In the genomic region with DNA sequence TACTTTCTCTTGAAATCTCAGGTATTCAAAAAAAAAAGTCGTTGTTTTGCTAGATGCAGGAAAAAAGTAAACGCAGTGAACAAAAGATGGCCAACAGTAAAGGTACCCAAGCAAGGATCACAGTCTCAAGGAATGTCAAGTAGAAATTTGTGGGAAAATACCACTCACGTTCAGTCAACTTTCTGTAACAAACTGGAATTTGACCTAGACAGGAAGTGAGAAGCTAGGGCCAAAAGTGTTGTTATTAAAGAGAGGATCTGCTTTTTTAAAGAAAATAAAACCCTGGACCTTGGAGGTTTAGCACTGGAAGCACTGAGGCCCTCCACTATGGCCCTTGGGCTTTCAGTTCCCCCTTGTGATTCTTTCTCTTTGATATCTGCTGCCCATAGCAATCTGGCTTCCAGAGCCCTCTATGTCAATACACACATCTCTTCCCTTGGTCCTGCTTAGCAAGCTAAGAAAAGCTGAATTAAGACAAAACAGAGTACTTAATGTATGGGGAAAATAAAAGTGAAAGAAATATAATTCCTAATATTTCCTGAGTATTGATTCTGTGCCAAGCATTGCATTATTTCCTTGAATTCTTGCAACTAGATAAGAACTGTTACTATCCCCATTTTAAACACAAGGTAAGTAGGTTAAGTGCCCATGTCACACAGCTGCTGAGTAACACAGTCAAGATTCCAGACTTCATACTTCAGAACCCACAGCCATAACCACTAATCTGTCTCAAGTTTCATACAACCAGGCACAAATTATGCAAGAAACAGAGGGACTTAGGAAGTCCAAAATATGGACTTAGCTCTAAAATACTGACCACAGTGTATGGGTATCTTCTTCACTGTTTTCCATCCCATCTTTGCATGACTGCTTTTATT, we compare ENCODE assay signal across 12 cellular contexts. TPM values are rescaled to one million over a fixed set of nuclear protein-coding genes. Genes with fewer than 3 reads are reported as not detected.
DNase-seq lines count a peak whose midpoint lies in the region; ATAC-seq and TF ChIP-seq lines count a peak whose summit lies in the region.
"Had no signal": no experiment of that assay in that cellular context is flagged by ENCODE, and none has a peak within 500 bp of the region (broad histone marks: within the 10 kb centered on the region; RNA-seq: fewer than 3 reads in every experiment).

No MANE protein-coding gene starts in this region.

- no peak for TF ChIP-seq CTCF in activated B cell treated with CpG ODN at 0.5 μM for 24 hours (IDR thresholded peaks at IDR 0.05)
- TF ChIP-seq CTCF in left lung (IDR thresholded peaks at IDR 0.05) = no peak

- H3K9me3 ChIP-seq in right cardiac atrium (ENCODE audit: control insufficient read depth, low read length) = no peaks in the 10 kb centered on the region
- H3K9me3 ChIP-seq in left lung = no peaks in the 10 kb centered on the region
- no peaks in the 10 kb centered on the region for H3K9me3 ChIP-seq in T-helper 17 cell (ENCODE audit: control insufficient read depth, low read length, poor library complexity, severe bottlenecking)
- H3K9me3 ChIP-seq: ovary had no signal

- H3K4me3 ChIP-seq in right cardiac atrium (ENCODE audit: low read length) (no peak overlapping the region), left lung (no peak overlapping the region)
- H3K4me3 ChIP-seq: ovary had no signal

- H3K9me3 Mint-ChIP-seq in activated B cell treated with CpG ODN at 0.5 μM for 24 hours = no peaks in the 10 kb centered on the region
- H3K9me3 Mint-ChIP-seq: stimulated activated naive CD8-positive, alpha-beta T cell treated with anti-CD3 and anti-CD28 coated beads, Interleukin-15, amount 100 ng/mL, for 72 hours had no signal

- H3K4me3 Mint-ChIP-seq in activated B cell treated with CpG ODN at 0.5 μM for 24 hours = peak overlapping the region; percentile 39
- H3K4me3 Mint-ChIP-seq in T-helper 17 cell = no peak overlapping the region
- H3K4me3 Mint-ChIP-seq: stimulated activated naive CD8-positive, alpha-beta T cell treated with anti-CD3 and anti-CD28 coated beads, Interleukin-15, amount 100 ng/mL, for 72 hours had no signal

- H3K4me1 Mint-ChIP-seq in activated B cell treated with CpG ODN at 0.5 μM for 24 hours (peaks cover 21% of the 10 kb centered on the region), T-helper 17 cell (peaks cover 14% of the 10 kb centered on the region)

- ATAC-seq in right cardiac atrium (no peak), Right ventricle myocardium inferior (no peak), activated B cell treated with CpG ODN at 0.5 μM for 24 hours (ENCODE audit: low read depth) (no peak), left lung (peak; percentile 2), HG03432 (IDR thresholded peaks at IDR 0.05; ENCODE audit: unreplicated experiment) (no peak), T-helper 17 cell (no peak), HG03135 (IDR thresholded peaks at IDR 0.05; ENCODE audit: unreplicated experiment) (no peak)
- ATAC-seq: stimulated activated naive CD8-positive, alpha-beta T cell treated with anti-CD3 and anti-CD28 coated beads, Interleukin-15, amount 100 ng/mL, for 72 hours had no signal

- H3K27me3 ChIP-seq in right cardiac atrium (ENCODE audit: control insufficient read depth, insufficient read depth) (no peaks in the 10 kb centered on the region), left lung (no peaks in the 10 kb centered on the region)
- H3K27me3 ChIP-seq: ovary had no signal

- WGBS in right cardiac atrium = 66% methylated on average over 3 of the region's 3 CpGs

- POLR2A ChIA-PET in activated B cell treated with CpG ODN at 0.5 μM for 24 hours (lab: Charles Lee) = interaction anchor here (0.6 kb wide), 1 partner anchor 717 kb away, joined by 3 read pairs; no protein-coding TSS in a partner anchor

- H3K27ac Mint-ChIP-seq in activated B cell treated with CpG ODN at 0.5 μM for 24 hours (peak overlapping the region; percentile 41), T-helper 17 cell (no peak overlapping the region)
- H3K27ac Mint-ChIP-seq: stimulated activated naive CD8-positive, alpha-beta T cell treated with anti-CD3 and anti-CD28 coated beads, Interleukin-15, amount 100 ng/mL, for 72 hours had no signal

- H3K4me1 ChIP-seq in right cardiac atrium (ENCODE audit: control insufficient read depth, insufficient read depth, low read length) (peaks cover 8% of the 10 kb centered on the region), left lung (peaks cover 7 to 52% of the 10 kb centered on the region in 2 donors)

- DNase-seq in right cardiac atrium = no peak
- DNase-seq in Right ventricle myocardium inferior (ENCODE audit: missing footprints) = no peak
- no peak for DNase-seq in activated B cell treated with CpG ODN at 0.5 μM for 24 hours
- DNase-seq in left lung = no peak
- DNase-seq in NCI-H146 (lab: John Stamatoyannopoulos, UW) = no peak
- DNase-seq in T-helper 17 cell = no peak
- DNase-seq: activated CD4-positive, alpha-beta T cell treated with anti-CD3 and anti-CD28 coated beads, Interleukin-2, amount 50 U/mL, for 4 hours; NCI-H1092 treated with DMSO at 0.1 percent for 48 hours; ovary; stimulated activated naive CD8-positive, alpha-beta T cell treated with anti-CD3 and anti-CD28 coated beads, Interleukin-15, amount 100 ng/mL, for 72 hours had no signal

- CTCF ChIA-PET in activated B cell treated with CpG ODN at 0.5 μM for 24 hours (lab: Charles Lee) = interaction anchor here (0.7 kb wide), 1 partner anchor 91 kb away, joined by 5 read pairs; no protein-coding TSS in a partner anchor

- H3K36me3 ChIP-seq in left lung = no peaks in the 10 kb centered on the region
- H3K36me3 ChIP-seq: ovary had no signal

- intact Hi-C loops in right cardiac atrium (cut with DNase I) = loop anchor here in 3 of 4 donors (5.0 to 10.0 kb wide), 3 partner anchors 101 to 283 kb away; partner anchors contain the start of gene ZEB1 (in 1 of the 3)
- intact Hi-C loops in Right ventricle myocardium inferior (cut with DNase I) = loop anchor here (5.0 to 10.0 kb wide), 6 partner anchors 62 to 568 kb away; no protein-coding TSS in a partner anchor
- intact Hi-C loops in activated B cell treated with CpG ODN at 0.5 μM for 24 hours (cut with micrococcal nuclease) = loop anchor here (5.0 to 10.0 kb wide), 2 partner anchors 689 to 1023 kb away; partner anchors contain the start of genes KIF5B and MTPAP
- intact Hi-C loops in left lung (cut with DNase I) = loop anchor here in 1 of 2 donors (10.0 kb wide), 1 partner anchor 281 kb away; the partner anchor contains the start of gene ZEB1

- H3K36me3 Mint-ChIP-seq in activated B cell treated with CpG ODN at 0.5 μM for 24 hours (ENCODE audit: low read depth) = no peaks in the 10 kb centered on the region
- H3K36me3 Mint-ChIP-seq in T-helper 17 cell (ENCODE audit: low read depth) = peaks cover 3% of the 10 kb centered on the region

- H3K27ac ChIP-seq in right cardiac atrium (ENCODE audit: low read length) (peak overlapping the region; percentile 36), left lung (peak overlapping the region; percentile 63 to 100)
- H3K27ac ChIP-seq: ovary had no signal

- H3K27me3 Mint-ChIP-seq in activated B cell treated with CpG ODN at 0.5 μM for 24 hours = no peaks in the 10 kb centered on the region
- H3K27me3 Mint-ChIP-seq in T-helper 17 cell = no peaks in the 10 kb centered on the region
- H3K27me3 Mint-ChIP-seq: stimulated activated naive CD8-positive, alpha-beta T cell treated with anti-CD3 and anti-CD28 coated beads, Interleukin-15, amount 100 ng/mL, for 72 hours had no signal

RNA-seq across cellular contexts. Expression of gene ZNF438, which starts 2.6 kb away (rescaled TPM):
- 10 to 100 TPM; 15.2 to 17.1 (median 15.9) TPM for total RNA-seq in right cardiac atrium
- polyA plus RNA-seq in right cardiac atrium = 14.9 TPM
- total RNA-seq in Right ventricle myocardium inferior = 12.8 TPM
- 2.9 and 3.9 TPM in 2 replicates for total RNA-seq in activated B cell treated with CpG ODN at 0.5 μM for 24 hours
- total RNA-seq in left lung = 10 to 100 TPM in 1 of 2 donors, 1 to 10 TPM in 1; 9.6 to 20.1 TPM
- 1 to 10 TPM; 3.1 to 3.7 TPM for total RNA-seq in T-helper 17 cell
